In genomic region chr11:11849127-11849746, GRCh38 we compare ENCODE assay signal across 8 cellular contexts. TPM values are rescaled to one million over a fixed set of nuclear protein-coding genes. Genes with fewer than 3 reads are reported as not detected.
DNase-seq lines count a peak whose midpoint lies in the region; ATAC-seq and TF ChIP-seq lines count a peak whose summit lies in the region.

No MANE protein-coding gene starts in this region.

- H3K36me3 ChIP-seq in osteoblast (ENCODE audit: insufficient read depth, low read length) = no peaks in the 10 kb centered on the region

- no peaks in the 10 kb centered on the region for H3K9me3 Mint-ChIP-seq in type B pancreatic cell

- H3K4me2 ChIP-seq in osteoblast (ENCODE audit: insufficient read depth, low read length) = peak overlapping the region; percentile 26

- H3K79me2 ChIP-seq in osteoblast (ENCODE audit: insufficient read depth, low read length) = peaks cover 99% of the 10 kb centered on the region

- peaks cover 82% of the 10 kb centered on the region for H4K20me1 ChIP-seq in osteoblast (ENCODE audit: insufficient read depth, low read length)

- no peaks in the 10 kb centered on the region for H3K27me3 Mint-ChIP-seq in type B pancreatic cell

- H3K4me1 Mint-ChIP-seq in type B pancreatic cell (ENCODE audit: unreplicated experiment) = peaks cover 60% of the 10 kb centered on the region

- no peaks in the 10 kb centered on the region for H3K27me3 ChIP-seq in osteoblast (ENCODE audit: insufficient read depth, low read length)

- peak; percentile 59 for DNase-seq in COR-L47 (lab: John Stamatoyannopoulos, UW)
- DNase-seq in NOMO-1 (lab: John Stamatoyannopoulos, UW; ENCODE audit: unreplicated experiment in 2 of 2) = peak; percentile 45 to 69
- peak; percentile 49 for DNase-seq in activated T-cell treated with anti-CD3 and anti-CD28 coated beads for 1 hour (ENCODE audit: low read depth)
- DNase-seq in fibroblast of gingiva (ENCODE audit: low read depth) = peak; percentile 64
- DNase-seq in osteoblast (ENCODE audit: insufficient read length, low spot score, missing footprints) = no peak
- no peak for DNase-seq in type B pancreatic cell (ENCODE audit: extremely low spot score, unreplicated experiment)

- peaks cover 15% of the 10 kb centered on the region for H3K36me3 Mint-ChIP-seq in type B pancreatic cell

- TF ChIP-seq CTCF in osteoblast (IDR thresholded peaks at IDR 0.05; ENCODE audit: extremely low read depth, low read depth, low read length) = peak; percentile 73
- TF ChIP-seq CTCF in type B pancreatic cell (conservative IDR thresholded peaks at IDR 0.05) = peak; percentile 73

- no peak overlapping the region for H3K4me3 ChIP-seq in osteoblast (ENCODE audit: insufficient read depth, low read length)

- H3K4me3 Mint-ChIP-seq in type B pancreatic cell = peak overlapping the region; percentile 12

- H3K9me3 ChIP-seq in osteoblast (ENCODE audit: low read depth, low read length) = no peaks in the 10 kb centered on the region

- H3K4me1 ChIP-seq in osteoblast (ENCODE audit: insufficient read depth, low read length) = peaks cover 43% of the 10 kb centered on the region

- peak overlapping the region; percentile 44 for H3K27ac ChIP-seq in osteoblast (ENCODE audit: low read depth, low read length)

- ATAC-seq in GM19372 (IDR thresholded peaks at IDR 0.05; ENCODE audit: low read depth, unreplicated experiment) (peak; percentile 75), HG03439 (IDR thresholded peaks at IDR 0.05; ENCODE audit: unreplicated experiment) (peak; percentile 71)

- peak overlapping the region; percentile 26 for H3K27ac Mint-ChIP-seq in type B pancreatic cell

- no peak overlapping the region for H2AFZ ChIP-seq in osteoblast (ENCODE audit: low read length)

RNA-seq across cellular contexts. Expression of gene USP47, which starts 7.5 kb away (rescaled TPM):
- 64.8 and 72.7 TPM in 2 replicates for total RNA-seq in osteoblast
- 46.3 and 54.4 TPM in 2 replicates for total RNA-seq in type B pancreatic cell (ENCODE audit: low replicate concordance)

Comparison
In these comparisons a context has a peak if more than half of its experiments do, and no peak if none do; other contexts are left out.
1. DNase-seq: peak in COR-L47 (single experiment), NOMO-1 (2 of 2), activated T-cell treated with anti-CD3 and anti-CD28 coated beads for 1 hour (single experiment) and fibroblast of gingiva (single experiment); none in osteoblast (single experiment) and type B pancreatic cell (single experiment).